12 cellular contexts compared by ENCODE assay signal in genomic region chr6:50145125-50145524, GRCh38.
DNase-seq lines count a peak whose midpoint lies in the region; ATAC-seq and TF ChIP-seq lines count a peak whose summit lies in the region.
"Had no signal": no experiment of that assay in that cellular context is flagged by ENCODE, and none has a peak within 500 bp of the region (broad histone marks: within the 10 kb centered on the region; RNA-seq: fewer than 3 reads in every experiment).

No MANE protein-coding gene starts in this region.

- peak; percentile 17 for DNase-seq in ACHN
- no peak for DNase-seq in RWPE1 (ENCODE audit: low spot score)
- peak; percentile 3 for DNase-seq in fibroblast of villous mesenchyme (ENCODE audit: low read depth)
- no peak for DNase-seq in NCI-H1694 (lab: John Stamatoyannopoulos, UW)
- DNase-seq in NCI-H1092 treated with DMSO at 0.1 percent for 48 hours (lab: John Stamatoyannopoulos, UW), result no peak
- DNase-seq: GDM1; NCI-H2227 treated with DMSO at 0.1 percent for 48 hours; ovary; stimulated activated naive CD4-positive, alpha-beta T cell treated with Interleukin-2 at 50 U/mL for 16 hours had no signal

- peak; percentile 31 for TF ChIP-seq CTCF in RWPE1 (conservative IDR thresholded peaks at IDR 0.05; ENCODE audit: low read depth)
- peak; percentile 31 for TF ChIP-seq CTCF in fibroblast of villous mesenchyme (IDR thresholded peaks at IDR 0.05; ENCODE audit: insufficient read depth, low read depth, low read length)

- CTCF ChIA-PET in RWPE1 (lab: Yijun Ruan, JAX), result interaction anchor here (0.6 to 0.7 kb wide), 3 partner anchors 13 to 163 kb away, joined by 3 to 4 read pairs (median 3); no protein-coding TSS in a partner anchor

- POLR2A ChIA-PET in RWPE1 (lab: Yijun Ruan, JAX; ENCODE audit: low non-redundant PET), result no interaction called here

- H3K27ac ChIP-seq in RWPE1, result no peak overlapping the region
- H3K27ac ChIP-seq: ovary had no signal

- H3K4me3 ChIP-seq in fibroblast of villous mesenchyme (ENCODE audit: low read depth, low read length), result no peak overlapping the region
- H3K4me3 ChIP-seq: ovary had no signal

- ATAC-seq in GM18867 (IDR thresholded peaks at IDR 0.05; ENCODE audit: unreplicated experiment) (peak; percentile 58), GM18519 (IDR thresholded peaks at IDR 0.05; ENCODE audit: low FRiP score, unreplicated experiment) (no peak), GM19035 (IDR thresholded peaks at IDR 0.05; ENCODE audit: unreplicated experiment) (no peak)

- in situ Hi-C loops in ACHN (cut with HindIII; ENCODE audit: low pct_ligation_motif_present, low pct_unique_long_range_greater_than_20kb, low sequenced_read_pairs), result no loop called here

Comparison
In these comparisons a context has a peak if more than half of its experiments do, and no peak if none do; other contexts are left out.
1. DNase-seq: peak in ACHN (single experiment) and fibroblast of villous mesenchyme (single experiment); none in RWPE1 (single experiment), NCI-H1694 (single experiment) and NCI-H1092 treated with DMSO at 0.1 percent for 48 hours (single experiment).